ENCODE assay signal across 8 cellular contexts in genomic region chr10:69449841-69450240, GRCh38. TPM values are rescaled to one million over a fixed set of nuclear protein-coding genes. Genes with fewer than 3 reads are reported as not detected.
DNase-seq lines count a peak whose midpoint lies in the region; ATAC-seq and TF ChIP-seq lines count a peak whose summit lies in the region.

No MANE protein-coding gene starts in this region.

- in situ Hi-C loops in astrocyte of the cerebellum (cut with HindIII; ENCODE audit: low sequenced_read_pairs): loop anchor here (10.0 kb wide), 1 partner anchor 45 kb away; no protein-coding TSS in a partner anchor

- peak; percentile 53 for TF ChIP-seq CTCF in astrocyte of the cerebellum (IDR thresholded peaks at IDR 0.05; ENCODE audit: low read depth, low read length, missing control alignments)

- ATAC-seq in HG03280 (IDR thresholded peaks at IDR 0.05; ENCODE audit: unreplicated experiment) (peak; percentile 61), HG02884 (IDR thresholded peaks at IDR 0.05; ENCODE audit: unreplicated experiment) (no peak), GM19328 (IDR thresholded peaks at IDR 0.05; ENCODE audit: unreplicated experiment) (no peak)

- H3K36me3 ChIP-seq in SJSA1: no peaks in the 10 kb centered on the region

- no peak overlapping the region for H3K4me3 ChIP-seq in SJSA1
- H3K4me3 ChIP-seq in astrocyte of the cerebellum (ENCODE audit: low read depth, low read length): no peak overlapping the region

- peak overlapping the region; percentile 7; the same call in 1 of the 2 replicates for H3K27ac ChIP-seq in SJSA1

- H3K9me3 ChIP-seq in SJSA1 (replicated peaks): no peaks in the 10 kb centered on the region

- DNase-seq in EH (ENCODE audit: low read depth) (peak; percentile 81), SJSA1 (ENCODE audit: low read depth in 1 of 2, low spot score in 2 of 2) (peak; percentile 63 to 74), astrocyte of the cerebellum (ENCODE audit: low read depth) (no peak), iPS-NIHi11 (ENCODE audit: low spot score) (peak; percentile 70)
- peak; percentile 15 for DNase-seq in stimulated activated CD4-positive, alpha-beta T cell treated with anti-CD3 and anti-CD28 coated beads, Interleukin-12 subunit alpha, Interleukin-12 subunit beta, amount 100 ng/mL, for 4 hours

- H3K27me3 ChIP-seq in SJSA1 (replicated peaks): no peaks in the 10 kb centered on the region

- H3K4me1 ChIP-seq in SJSA1 (replicated peaks): peaks cover 59% of the 10 kb centered on the region

RNA-seq across cellular contexts. Expression of gene TSPAN15, which starts 1.4 kb away (rescaled TPM):
- total RNA-seq in SJSA1 (2014; rRNA removed; shearing (Covaris generic)): 6.3 and 7.8 TPM in 2 replicates

RNA-seq across cellular contexts. Expression of gene TACR2, which starts 33.1 kb away (rescaled TPM):
- total RNA-seq in SJSA1 (2014; rRNA removed; shearing (Covaris generic)): not detected in 2 replicates
